Comparison of ENCODE assay signal across 8 cellular contexts in genomic region chr17:67718325-67718941, GRCh38. TPM values are rescaled to one million over a fixed set of nuclear protein-coding genes. Genes with fewer than 3 reads are reported as not detected.
DNase-seq lines count a peak whose midpoint lies in the region; ATAC-seq and TF ChIP-seq lines count a peak whose summit lies in the region.

No MANE protein-coding gene starts in this region.

- peak; percentile 4 for ATAC-seq in HG03064 (IDR thresholded peaks at IDR 0.05; ENCODE audit: low read depth, unreplicated experiment)

- peaks cover 7% of the 10 kb centered on the region; the same call in 1 of the 2 replicates for H3F3A ChIP-seq in SU-DHL-6 (ENCODE audit: insufficient read depth)

- intact Hi-C loops in dorsolateral prefrontal cortex (cut with DNase I) = loop anchor here (2.0 to 10.0 kb wide), 4 partner anchors 106 to 351 kb away; partner anchors contain the start of genes BPTF (in 2 of the 2), PITPNC1 (in 1 of the 2) and PSMD12 (in 1 of the 2)

- H3K4me2 ChIP-seq in SU-DHL-6 (ENCODE audit: low read depth, low read length, poor library complexity, severe bottlenecking) = peak overlapping the region; percentile 94

- peak overlapping the region; percentile 62 for H2AFZ ChIP-seq in SU-DHL-6 (ENCODE audit: low read depth, low read length, severe bottlenecking)

- H3K4me3 ChIP-seq in SU-DHL-6 (ENCODE audit: insufficient read depth, low read length, poor library complexity, severe bottlenecking) (peak overlapping the region; percentile 94), dorsolateral prefrontal cortex (peak overlapping the region; percentile 61 to 100 (median 87)), subcutaneous abdominal adipose tissue (ENCODE audit: low read depth in 1 of 5, low read length in 5 of 5) (peak overlapping the region; percentile 90 to 99 (median 92))

- H3K9me2 ChIP-seq in SU-DHL-6 (replicated peaks; ENCODE audit: insufficient read depth, low read length) = no peaks in the 10 kb centered on the region

- no peaks in the 10 kb centered on the region for H4K20me1 ChIP-seq in SU-DHL-6 (ENCODE audit: low read depth, low read length)

- peaks cover 25% of the 10 kb centered on the region for H3K79me2 ChIP-seq in SU-DHL-6 (ENCODE audit: insufficient read depth, low read length)

- peak overlapping the region; percentile 68 for H3K27ac ChIP-seq in SU-DHL-6 (ENCODE audit: low read depth, low read length)
- H3K27ac ChIP-seq in dorsolateral prefrontal cortex = peak overlapping the region in 57 of 59 donors; percentile 18 to 96 (median 86)
- peak overlapping the region; percentile 98 for H3K27ac ChIP-seq in subcutaneous abdominal adipose tissue (ENCODE audit: low read depth, low read length)

- TF ChIP-seq CTCF in SU-DHL-6 (IDR thresholded peaks at IDR 0.05; ENCODE audit: insufficient read depth, low read length, poor library complexity, severe bottlenecking) = no peak
- no peak for TF ChIP-seq CTCF in dorsolateral prefrontal cortex (IDR thresholded peaks at IDR 0.05 in 54 of 56, conservative IDR thresholded peaks at IDR 0.05 in 2 of 56; ENCODE audit: low read depth in 1 of 56, partially characterized antibody in 56 of 56)

- H3K36me3 ChIP-seq in SU-DHL-6 (ENCODE audit: low read length) = peaks cover 22% of the 10 kb centered on the region; the same call in 1 of the 2 replicates
- H3K36me3 ChIP-seq in subcutaneous abdominal adipose tissue (ENCODE audit: control insufficient read depth in 5 of 5, insufficient read depth in 5 of 5, low read length in 5 of 5) = peaks cover 19 to 28% (median 25%) of the 10 kb centered on the region in 5 donors

- peaks cover 5 to 24% (median 21%) of the 10 kb centered on the region in 5 donors for H3K4me1 ChIP-seq in subcutaneous abdominal adipose tissue (ENCODE audit: control insufficient read depth in 5 of 5, insufficient read depth in 5 of 5, low read length in 5 of 5)

- H3K9me3 ChIP-seq in SU-DHL-6 (ENCODE audit: insufficient read depth, low read length) (no peaks in the 10 kb centered on the region), subcutaneous abdominal adipose tissue (ENCODE audit: control insufficient read depth in 5 of 5, low read length in 5 of 5) (no peaks in the 10 kb centered on the region)

- DNase-seq in DMS 273 (lab: John Stamatoyannopoulos, UW; ENCODE audit: unreplicated experiment) (peak; percentile 75), DMS 273 treated with DMSO at 0.1 percent for 48 hours (lab: John Stamatoyannopoulos, UW) (no peak), dorsolateral prefrontal cortex (no peak), midbrain (lab: John Stamatoyannopoulos, UW) (peak; percentile 42), NCI-H2029 (lab: John Stamatoyannopoulos, UW) (no peak)

- peak overlapping the region; percentile 89 for H3K9ac ChIP-seq in SU-DHL-6 (ENCODE audit: low read length)
- peak overlapping the region; percentile 98 to 100 (median 99) for H3K9ac ChIP-seq in subcutaneous abdominal adipose tissue (ENCODE audit: low read length in 5 of 5)

- H3K27me3 ChIP-seq in SU-DHL-6 (ENCODE audit: low read length) = no peaks in the 10 kb centered on the region
- H3K27me3 ChIP-seq in dorsolateral prefrontal cortex = no peaks in the 10 kb centered on the region
- H3K27me3 ChIP-seq in subcutaneous abdominal adipose tissue (ENCODE audit: control insufficient read depth in 5 of 5, insufficient read depth in 4 of 5, low read length in 5 of 5) = no peaks in the 10 kb centered on the region

RNA-seq across cellular contexts. Expression of gene NOL11, which starts 0.7 kb away (rescaled TPM):
- total RNA-seq in dorsolateral prefrontal cortex = 10 to 100 TPM; 16.2 to 36.1 (median 25.5) TPM

Comparison
In these comparisons a context has a peak if more than half of its experiments do, and no peak if none do; other contexts are left out.
1. DNase-seq: peak in DMS 273 (single experiment) and midbrain (single experiment); none in DMS 273 treated with DMSO at 0.1 percent for 48 hours (single experiment), dorsolateral prefrontal cortex (0 of 10) and NCI-H2029 (single experiment).
2. Peak in every context shown above with its lines, with median percentiles within 50 percentile points of each other: H3K27ac ChIP-seq and H3K4me3 ChIP-seq.